Comparison of ENCODE assay signal across 8 cellular contexts in the genomic region with DNA sequence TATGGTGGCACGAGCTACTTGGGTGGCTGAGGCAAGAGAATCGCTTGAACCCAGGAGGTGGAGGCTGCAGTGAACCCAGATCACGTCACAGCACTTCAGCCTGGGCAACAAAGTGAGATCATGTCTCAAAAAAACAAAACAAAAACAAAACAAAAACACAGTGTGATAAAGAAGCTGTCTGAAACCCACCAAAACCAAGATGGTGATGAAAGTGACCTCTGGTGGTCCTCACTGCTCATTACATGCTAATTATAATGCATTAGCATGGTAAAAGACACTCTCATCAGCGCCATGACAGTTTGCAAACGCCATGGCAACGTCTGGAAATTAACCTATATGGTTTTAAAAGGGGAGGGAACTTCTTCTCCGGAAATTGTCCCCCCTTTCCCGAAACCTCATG. TPM values are rescaled to one million over a fixed set of nuclear protein-coding genes. Genes with fewer than 3 reads are reported as not detected.
DNase-seq lines count a peak whose midpoint lies in the region; ATAC-seq and TF ChIP-seq lines count a peak whose summit lies in the region.

No MANE protein-coding gene starts in this region.

- no peak overlapping the region for H3K4me3 ChIP-seq in testis

- intact Hi-C loops in testis (cut with DNase I; ENCODE audit: low total_unique reads), result no loop called here

- TF ChIP-seq POLR2A in testis (IDR thresholded peaks at IDR 0.05), result no peak

- no peaks in the 10 kb centered on the region for H3K27me3 ChIP-seq in testis

- no peaks in the 10 kb centered on the region for H3K36me3 Mint-ChIP-seq in immature natural killer cell

- H3K27ac ChIP-seq in testis, result no peak overlapping the region

- no peaks in the 10 kb centered on the region for H3K4me1 ChIP-seq in testis

- DNase-seq in EH (ENCODE audit: low read depth) (peak; percentile 61), NAMALWA (ENCODE audit: low spot score) (peak; percentile 70), immature natural killer cell (peak; percentile 46 to 61 (median 51)), testis (peak; percentile 21), OCI-M2 (lab: John Stamatoyannopoulos, UW; ENCODE audit: unreplicated experiment) (no peak), NCI-H2081 treated with DMSO at 0.1 percent for 48 hours (lab: John Stamatoyannopoulos, UW) (no peak)
- DNase-seq in activated naive CD4-positive, alpha-beta T cell treated with anti-CD3 and anti-CD28 coated beads, Interleukin-2, amount 50 U/mL, for 16 hours, result peak; percentile 8

- 28 to 36% methylated on average over 7 to 8 of the region's 8 CpGs for WGBS in testis, 2 donors

- no peaks in the 10 kb centered on the region for H3K36me3 ChIP-seq in testis (ENCODE audit: low read depth, missing control alignments)

- H3K27ac Mint-ChIP-seq in immature natural killer cell, result no peak overlapping the region

- peaks cover 2 to 13% (median 3%) of the 10 kb centered on the region in 3 donors for H3K27me3 Mint-ChIP-seq in immature natural killer cell (ENCODE audit: low read depth in 3 of 3)

- peak overlapping the region in 1 of 5 donors; percentile 42 for H3K4me3 Mint-ChIP-seq in immature natural killer cell

- peaks cover 2 to 10% of the 10 kb centered on the region in 2 donors for H3K4me1 Mint-ChIP-seq in immature natural killer cell

- H3K9me3 Mint-ChIP-seq in immature natural killer cell, result no peaks in the 10 kb centered on the region

- no peaks in the 10 kb centered on the region for H3K9me3 ChIP-seq in testis

- peak; percentile 45 for ATAC-seq in GM19468 (IDR thresholded peaks at IDR 0.05; ENCODE audit: extremely low read depth, unreplicated experiment)

- TF ChIP-seq CTCF in testis (IDR thresholded peaks at IDR 0.05), result peak; percentile 6 to 50 (median 38)

RNA-seq across cellular contexts. Expression of a gene that starts 29.4 kb away (rescaled TPM):
- polyA plus RNA-seq in immature natural killer cell (under 1 TPM in 2 of 3 donors, not detected in 1; 0.31 to 0.49 TPM), testis (ENCODE audit: insufficient read depth, low read depth, low replicate concordance) (2.3 TPM)
- 1 to 10 TPM; 5.5 to 5.7 TPM for total RNA-seq in testis

RNA-seq across cellular contexts. Expression of a gene that starts 36.2 kb away (rescaled TPM):
- 10 to 100 TPM; 24.3 to 29.1 (median 25.8) TPM for polyA plus RNA-seq in immature natural killer cell
- 10 to 100 TPM; 30.5 to 35.7 TPM for total RNA-seq in testis
- polyA plus RNA-seq in testis (ENCODE audit: insufficient read depth, low read depth, low replicate concordance), result 16.2 TPM

Comparison
In these comparisons a context has a peak if more than half of its experiments do, and no peak if none do; other contexts are left out.
1. DNase-seq: peak in EH (single experiment), NAMALWA (single experiment), activated naive CD4-positive, alpha-beta T cell treated with anti-CD3 and anti-CD28 coated beads, Interleukin-2, amount 50 U/mL, for 16 hours (single experiment), immature natural killer cell (3 of 3) and testis (single experiment); none in OCI-M2 (single experiment) and NCI-H2081 treated with DMSO at 0.1 percent for 48 hours (single experiment).